ENCODE assay signal across 27 cellular contexts in the genomic region with DNA sequence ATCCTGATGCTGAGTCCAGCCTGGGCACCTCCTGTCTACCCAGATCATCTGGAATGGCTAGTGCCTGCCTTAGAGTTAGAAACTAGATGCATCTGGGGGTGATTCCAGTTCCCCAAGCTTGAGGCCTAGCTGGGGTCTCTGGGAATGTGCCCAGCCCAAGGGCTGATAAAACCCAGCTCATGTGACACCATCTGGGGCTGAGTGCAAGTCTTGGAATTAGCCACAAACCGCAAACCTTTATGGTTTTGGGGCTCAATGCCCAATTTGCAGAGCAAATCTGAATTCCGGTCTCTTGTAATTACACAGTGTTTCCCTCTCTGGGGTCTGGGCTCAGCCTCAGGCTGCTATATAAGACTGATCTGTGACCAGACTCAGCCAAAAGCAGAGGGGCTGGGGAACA. TPM values are rescaled to one million over a fixed set of nuclear protein-coding genes. Genes with fewer than 3 reads are reported as not detected.
DNase-seq lines count a peak whose midpoint lies in the region; ATAC-seq and TF ChIP-seq lines count a peak whose summit lies in the region.
"Had no signal": no experiment of that assay in that cellular context is flagged by ENCODE, and none has a peak within 500 bp of the region (broad histone marks: within the 10 kb centered on the region; RNA-seq: fewer than 3 reads in every experiment).

A gene (plus strand): TSS at position 377 of the 400 bp plus-strand sequence. CDS start 1,884 bp downstream, outside the sequence.

- H3K27ac ChIP-seq in KMS-11, result no peak within 1 kb of the TSS
- H3K27ac ChIP-seq: adrenal gland, HL-60, SJSA1, skin epidermis, vagina had no signal

- H3K27me3 ChIP-seq in KMS-11 (ENCODE audit: insufficient read depth, low read depth), result peaks cover 15% of the 10 kb centered on the region; the same call in 1 of the 2 replicates
- H3K27me3 ChIP-seq: SJSA1, vagina had no signal

- H3K79me2 ChIP-seq in KMS-11 (ENCODE audit: insufficient read depth, low read depth), result no peaks in the 10 kb centered on the region

- no peak for ATAC-seq in GM18870 (IDR thresholded peaks at IDR 0.05; ENCODE audit: unreplicated experiment)
- ATAC-seq: Panc1 had no signal

- H3K4me1 ChIP-seq in KMS-11 (ENCODE audit: low read depth, poor library complexity, severe bottlenecking), result peaks cover 16% of the 10 kb centered on the region
- H3K4me1 ChIP-seq: adrenal gland, SJSA1, vagina had no signal

- peak within 1 kb of the TSS; percentile 16; the same call in 1 of the 2 replicates for H3K4me2 ChIP-seq in KMS-11

- no peaks in the 10 kb centered on the region for H4K20me1 ChIP-seq in KMS-11 (ENCODE audit: insufficient read depth)

- H3K9ac ChIP-seq in KMS-11, result no peak within 1 kb of the TSS

- DNase-seq in AG10803 (ENCODE audit: low read depth) (peak; percentile 81), astrocyte of the spinal cord (ENCODE audit: low read depth, low spot score) (peak; percentile 8), myocyte (ENCODE audit: low read depth) (peak; percentile 3), NCI-H2029 (lab: John Stamatoyannopoulos, UW) (no peak), NAMALWA (ENCODE audit: low spot score) (no peak)
- DNase-seq in activated T-cell treated with anti-CD3 and anti-CD28 coated beads, Interleukin-2, amount 50 U/mL, for 1 hour, result no peak
- DNase-seq: activated CD4-positive, CD25-positive, alpha-beta regulatory T cell treated with anti-CD3 and anti-CD28 coated beads, Interleukin-2, amount 50 U/mL, for 72 hours; adrenal gland; C1 segment of cervical spinal cord; Calu3; cortex of kidney; NCI-H1417; NCI-H2107; NCI-H446 treated with DMSO at 0.1 percent for 48 hours had no signal

- in situ Hi-C loops in astrocyte of the spinal cord (cut with HindIII; ENCODE audit: low sequenced_read_pairs), result no loop called here

- H3K4me3 ChIP-seq in AG10803 (ENCODE audit: low read length) (no peak within 1 kb of the TSS), KMS-11 (IDR thresholded peaks at IDR 0.05; ENCODE audit: insufficient read depth, low read depth, low read length) (no peak within 1 kb of the TSS), astrocyte of the spinal cord (ENCODE audit: low read depth, low read length) (no peak within 1 kb of the TSS)
- H3K4me3 ChIP-seq: adrenal gland, SJSA1, skin epidermis, vagina had no signal

- H2AFZ ChIP-seq in KMS-11 (ENCODE audit: low read depth), result no peak within 1 kb of the TSS

- H3K36me3 ChIP-seq in KMS-11 (ENCODE audit: insufficient read depth), result no peaks in the 10 kb centered on the region
- H3K36me3 ChIP-seq: adrenal gland, SJSA1, vagina had no signal

- TF ChIP-seq CTCF in AG10803 (conservative IDR thresholded peaks at IDR 0.05; ENCODE audit: low read length) (no peak), KMS-11 (conservative IDR thresholded peaks at IDR 0.05; ENCODE audit: low read depth, low read length) (no peak), astrocyte of the spinal cord (IDR thresholded peaks at IDR 0.05; ENCODE audit: low read depth, low read length) (no peak)

RNA-seq across cellular contexts. Expression of the gene that starts here (rescaled TPM):
- total RNA-seq in myocyte, result not detected in 2 replicates
- not detected for polyA plus RNA-seq in myocyte (2012)
- total RNA-seq: A673; adrenal gland; bronchial epithelial cell; Calu3; lung microvascular endothelial cell; MCF 10A; SJSA1; T-helper 1 cell treated with Interleukin-12 subunit alpha and Interleukin-12 subunit beta and Interleukin-4 antibody, amounts not matched to agents 30 ng/mL and 1 ng/mL, for 36 hours; temporal lobe; vagina had no signal

Comparison
In these comparisons a context has a peak if more than half of its experiments do, and no peak if none do; other contexts are left out.
1. Peak in DNase-seq in myocyte; RNA of the gene not detected or under 1 TPM.
2. DNase-seq: peak in AG10803 (single experiment) and astrocyte of the spinal cord (single experiment); none in activated T-cell treated with anti-CD3 and anti-CD28 coated beads, Interleukin-2, amount 50 U/mL, for 1 hour (single experiment), NCI-H2029 (single experiment) and NAMALWA (single experiment).